ENCODE assay signal across 1 cellular context in the genomic region with DNA sequence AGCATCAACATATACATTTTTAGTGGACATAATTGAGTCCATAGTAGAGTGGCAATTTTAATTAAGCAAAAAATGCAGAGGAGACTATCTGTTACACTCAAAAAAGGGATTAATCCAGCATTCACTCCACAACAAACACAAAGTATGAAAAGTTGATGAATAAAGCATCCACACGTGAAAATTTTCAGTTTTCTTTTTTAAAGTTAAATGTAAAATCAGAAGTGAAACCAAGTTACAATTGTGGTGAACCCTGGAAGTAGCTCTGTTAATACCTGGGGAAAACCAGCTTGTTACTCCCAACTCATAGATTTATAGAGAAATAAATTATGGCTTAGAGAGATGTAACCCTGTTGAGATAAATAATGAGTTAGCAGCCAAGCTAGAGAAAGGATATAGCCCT.
TF ChIP-seq lines count a peak whose summit lies in the region.

No MANE protein-coding gene starts in this region.

TF ChIP-seq in GM12878, 131 proteins besides CTCF, POLR2A, EP300 and RAD21 (continued from another document and continues in another):
- TF ChIP-seq SP1 (IDR thresholded peaks at IDR 0.05; ENCODE audit: low read depth, low read length) (no peak), IKZF2 (IDR thresholded peaks at IDR 0.05) (peak; percentile 88 to 89), NR2C1 (IDR thresholded peaks at IDR 0.05) (no peak), ESRRA (IDR thresholded peaks at IDR 0.05; ENCODE audit: low read length) (no peak), ASH2L (IDR thresholded peaks at IDR 0.05; ENCODE audit: borderline replicate concordance, low read depth) (no peak), ETV6 (conservative IDR thresholded peaks at IDR 0.05 in 1 of 2, IDR thresholded peaks at IDR 0.05 in 1 of 2; ENCODE audit: borderline replicate concordance in 1 of 2, low read depth in 1 of 2) (0 out of 4 replicates have a peak, but pooled peaks of 1 of the 2 experiments have one; percentile 12), RB1 (IDR thresholded peaks at IDR 0.05; ENCODE audit: borderline replicate concordance) (no peak), KLF5 (IDR thresholded peaks at IDR 0.05; ENCODE audit: partially characterized antibody) (no peak), NBN (IDR thresholded peaks at IDR 0.05) (no peak), RBBP5 (conservative IDR thresholded peaks at IDR 0.05) (no peak), STAT1 (conservative IDR thresholded peaks at IDR 0.05) (no peak), TAF1 (IDR thresholded peaks at IDR 0.05; ENCODE audit: borderline replicate concordance, low read depth, low read length) (no peak), ZNF687 (IDR thresholded peaks at IDR 0.05) (no peak), BACH1 (IDR thresholded peaks at IDR 0.05; ENCODE audit: borderline replicate concordance) (no peak; the same call in 1 of the 2 replicates), WRNIP1 (IDR thresholded peaks at IDR 0.05; ENCODE audit: borderline replicate concordance, low read depth, low read length) (no peak), CEBPB (IDR thresholded peaks at IDR 0.05; ENCODE audit: borderline replicate concordance in 1 of 2, low read depth in 2 of 2, low read length in 2 of 2) (no peak), SMARCA5 (IDR thresholded peaks at IDR 0.05) (0 out of 2 replicates have a peak, but pooled peaks have one; percentile 49), IRF3 (IDR thresholded peaks at IDR 0.05) (no peak), FOXK2 (IDR thresholded peaks at IDR 0.05) (no peak), RELB (IDR thresholded peaks at IDR 0.05; ENCODE audit: low read depth) (peak; percentile 94), SMAD1 (IDR thresholded peaks at IDR 0.05; ENCODE audit: low read depth, partially characterized antibody) (no peak), CHD4 (IDR thresholded peaks at IDR 0.05) (no peak), E2F8 (IDR thresholded peaks at IDR 0.05; ENCODE audit: low read depth, partially characterized antibody) (peak; percentile 14), FOS (IDR thresholded peaks at IDR 0.05; ENCODE audit: borderline replicate concordance, extremely low read depth, insufficient read length) (no peak), CEBPZ (IDR thresholded peaks at IDR 0.05; ENCODE audit: low read depth, low read length) (no peak), MTA2 (IDR thresholded peaks at IDR 0.05; ENCODE audit: low read depth) (peak; percentile 81), JUND (IDR thresholded peaks at IDR 0.05; ENCODE audit: low read depth, low read length) (no peak), STAT3 (IDR thresholded peaks at IDR 0.05; ENCODE audit: low read depth, low read length) (no peak)
- TF ChIP-seq, protein P1, sequence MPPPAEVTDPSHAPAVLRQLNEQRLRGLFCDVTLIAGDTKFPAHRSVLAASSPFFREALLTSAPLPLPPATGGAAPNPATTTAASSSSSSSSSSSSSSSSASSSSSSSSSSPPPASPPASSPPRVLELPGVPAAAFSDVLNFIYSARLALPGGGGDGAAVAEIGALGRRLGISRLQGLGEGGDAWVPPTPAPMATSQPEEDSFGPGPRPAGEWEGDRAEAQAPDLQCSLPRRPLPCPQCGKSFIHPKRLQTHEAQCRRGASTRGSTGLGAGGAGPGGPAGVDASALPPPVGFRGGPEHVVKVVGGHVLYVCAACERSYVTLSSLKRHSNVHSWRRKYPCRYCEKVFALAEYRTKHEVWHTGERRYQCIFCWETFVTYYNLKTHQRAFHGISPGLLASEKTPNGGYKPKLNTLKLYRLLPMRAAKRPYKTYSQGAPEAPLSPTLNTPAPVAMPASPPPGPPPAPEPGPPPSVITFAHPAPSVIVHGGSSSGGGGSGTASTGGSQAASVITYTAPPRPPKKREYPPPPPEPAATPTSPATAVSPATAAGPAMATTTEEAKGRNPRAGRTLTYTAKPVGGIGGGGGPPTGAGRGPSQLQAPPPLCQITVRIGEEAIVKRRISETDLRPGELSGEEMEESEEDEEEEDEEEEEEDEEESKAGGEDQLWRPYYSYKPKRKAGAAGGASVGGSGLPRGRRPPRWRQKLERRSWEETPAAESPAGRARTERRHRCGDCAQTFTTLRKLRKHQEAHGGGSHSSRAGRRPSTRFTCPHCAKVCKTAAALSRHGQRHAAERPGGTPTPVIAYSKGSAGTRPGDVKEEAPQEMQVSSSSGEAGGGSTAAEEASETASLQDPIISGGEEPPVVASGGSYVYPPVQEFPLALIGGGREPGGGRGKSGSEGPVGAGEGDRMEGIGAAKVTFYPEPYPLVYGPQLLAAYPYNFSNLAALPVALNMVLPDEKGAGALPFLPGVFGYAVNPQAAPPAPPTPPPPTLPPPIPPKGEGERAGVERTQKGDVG (CRISPR knock-in tag; IDR thresholded peaks at IDR 0.05): no peak
- TF ChIP-seq, protein P2, sequence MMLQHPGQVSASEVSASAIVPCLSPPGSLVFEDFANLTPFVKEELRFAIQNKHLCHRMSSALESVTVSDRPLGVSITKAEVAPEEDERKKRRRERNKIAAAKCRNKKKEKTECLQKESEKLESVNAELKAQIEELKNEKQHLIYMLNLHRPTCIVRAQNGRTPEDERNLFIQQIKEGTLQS (IDR thresholded peaks at IDR 0.05; ENCODE audit: borderline replicate concordance, extremely low read depth, low read depth, low read length): no peak
- TF ChIP-seq, protein P3, sequence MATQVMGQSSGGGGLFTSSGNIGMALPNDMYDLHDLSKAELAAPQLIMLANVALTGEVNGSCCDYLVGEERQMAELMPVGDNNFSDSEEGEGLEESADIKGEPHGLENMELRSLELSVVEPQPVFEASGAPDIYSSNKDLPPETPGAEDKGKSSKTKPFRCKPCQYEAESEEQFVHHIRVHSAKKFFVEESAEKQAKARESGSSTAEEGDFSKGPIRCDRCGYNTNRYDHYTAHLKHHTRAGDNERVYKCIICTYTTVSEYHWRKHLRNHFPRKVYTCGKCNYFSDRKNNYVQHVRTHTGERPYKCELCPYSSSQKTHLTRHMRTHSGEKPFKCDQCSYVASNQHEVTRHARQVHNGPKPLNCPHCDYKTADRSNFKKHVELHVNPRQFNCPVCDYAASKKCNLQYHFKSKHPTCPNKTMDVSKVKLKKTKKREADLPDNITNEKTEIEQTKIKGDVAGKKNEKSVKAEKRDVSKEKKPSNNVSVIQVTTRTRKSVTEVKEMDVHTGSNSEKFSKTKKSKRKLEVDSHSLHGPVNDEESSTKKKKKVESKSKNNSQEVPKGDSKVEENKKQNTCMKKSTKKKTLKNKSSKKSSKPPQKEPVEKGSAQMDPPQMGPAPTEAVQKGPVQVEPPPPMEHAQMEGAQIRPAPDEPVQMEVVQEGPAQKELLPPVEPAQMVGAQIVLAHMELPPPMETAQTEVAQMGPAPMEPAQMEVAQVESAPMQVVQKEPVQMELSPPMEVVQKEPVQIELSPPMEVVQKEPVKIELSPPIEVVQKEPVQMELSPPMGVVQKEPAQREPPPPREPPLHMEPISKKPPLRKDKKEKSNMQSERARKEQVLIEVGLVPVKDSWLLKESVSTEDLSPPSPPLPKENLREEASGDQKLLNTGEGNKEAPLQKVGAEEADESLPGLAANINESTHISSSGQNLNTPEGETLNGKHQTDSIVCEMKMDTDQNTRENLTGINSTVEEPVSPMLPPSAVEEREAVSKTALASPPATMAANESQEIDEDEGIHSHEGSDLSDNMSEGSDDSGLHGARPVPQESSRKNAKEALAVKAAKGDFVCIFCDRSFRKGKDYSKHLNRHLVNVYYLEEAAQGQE (IDR thresholded peaks at IDR 0.05; ENCODE audit: low read depth, low read length): no peak
- TF ChIP-seq, protein P4, sequence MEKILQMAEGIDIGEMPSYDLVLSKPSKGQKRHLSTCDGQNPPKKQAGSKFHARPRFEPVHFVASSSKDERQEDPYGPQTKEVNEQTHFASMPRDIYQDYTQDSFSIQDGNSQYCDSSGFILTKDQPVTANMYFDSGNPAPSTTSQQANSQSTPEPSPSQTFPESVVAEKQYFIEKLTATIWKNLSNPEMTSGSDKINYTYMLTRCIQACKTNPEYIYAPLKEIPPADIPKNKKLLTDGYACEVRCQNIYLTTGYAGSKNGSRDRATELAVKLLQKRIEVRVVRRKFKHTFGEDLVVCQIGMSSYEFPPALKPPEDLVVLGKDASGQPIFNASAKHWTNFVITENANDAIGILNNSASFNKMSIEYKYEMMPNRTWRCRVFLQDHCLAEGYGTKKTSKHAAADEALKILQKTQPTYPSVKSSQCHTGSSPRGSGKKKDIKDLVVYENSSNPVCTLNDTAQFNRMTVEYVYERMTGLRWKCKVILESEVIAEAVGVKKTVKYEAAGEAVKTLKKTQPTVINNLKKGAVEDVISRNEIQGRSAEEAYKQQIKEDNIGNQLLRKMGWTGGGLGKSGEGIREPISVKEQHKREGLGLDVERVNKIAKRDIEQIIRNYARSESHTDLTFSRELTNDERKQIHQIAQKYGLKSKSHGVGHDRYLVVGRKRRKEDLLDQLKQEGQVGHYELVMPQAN (conservative IDR thresholded peaks at IDR 0.05): no peak
